20 cellular contexts compared by ENCODE assay signal in genomic region chr7:155857141-155857540, GRCh38. TPM values are rescaled to one million over a fixed set of nuclear protein-coding genes. Genes with fewer than 3 reads are reported as not detected.
DNase-seq lines count a peak whose midpoint lies in the region; ATAC-seq, FAIRE-seq and TF ChIP-seq lines count a peak whose summit lies in the region.
"Had no signal": no experiment of that assay in that cellular context is flagged by ENCODE, and none has a peak within 500 bp of the region (broad histone marks: within the 10 kb centered on the region; RNA-seq: fewer than 3 reads in every experiment).

No MANE protein-coding gene starts in this region.

- no peak for TF ChIP-seq POLR2A in A549 (IDR thresholded peaks at IDR 0.05; ENCODE audit: low read length)
- TF ChIP-seq POLR2A in sigmoid colon (IDR thresholded peaks at IDR 0.05) = no peak

- H3K4me2 ChIP-seq in A549 = no peak overlapping the region
- H3K4me2 ChIP-seq: BLaER1 had no signal

- peak; percentile 26 for DNase-seq in activated CD8-positive, alpha-beta memory T cell treated with anti-CD3 and anti-CD28 coated beads, Interleukin-2, amount 10 ng/mL, durations not matched to agents 7 days and 5 days
- no peak for DNase-seq in activated CD8-positive, alpha-beta memory T cell treated with anti-CD3 and anti-CD28 coated beads for 24 hours
- DNase-seq in A549 (ENCODE audit: low read depth in 1 of 2, low spot score in 1 of 2) (no peak), islet precursor cell (peak; percentile 19), sigmoid colon (peak; percentile 20), SKM-1 (lab: John Stamatoyannopoulos, UW; ENCODE audit: unreplicated experiment) (no peak), T1000 (lab: John Stamatoyannopoulos, UW) (no peak)
- DNase-seq in activated T-helper 2 cell treated with anti-CD3 and anti-CD28 coated beads, Interferon-gamma antibody, Interleukin-2, Interleukin-4, amounts not matched to agents 10 μg/mL and 5 μg/mL and 100 μg/mL, durations not matched to agents 14 hours and 24 hours and 36 hours (ENCODE audit: low spot score) = no peak
- DNase-seq: AML-193; Caco-2; CD8-positive, alpha-beta memory T cell; DND-41; GDM1; HCEC 1CT; HFFc6 had no signal

- peak overlapping the region; percentile 52 to 87; a peak in 5 of 6 replicates for H3K27ac ChIP-seq in A549
- no peak overlapping the region for H3K27ac ChIP-seq in sigmoid colon
- H3K27ac ChIP-seq: 22Rv1, BLaER1 had no signal

- TF ChIP-seq EP300 in A549 (IDR thresholded peaks at IDR 0.05) (no peak), sigmoid colon (IDR thresholded peaks at IDR 0.05) (no peak)

- peaks cover 0 to 20% (median 0%) of the 10 kb centered on the region in 3 donors for H3K27me3 ChIP-seq in sigmoid colon
- H3K27me3 ChIP-seq: BLaER1 had no signal

- WGBS in A549 (ENCODE audit: missing lambda C conversion rate) = 88% methylated on average over 3 of the region's 3 CpGs
- WGBS in sigmoid colon, 2 donors = 92 to 94% methylated on average over 3 of the region's 3 CpGs

- no peaks in the 10 kb centered on the region for H3K36me3 Mint-ChIP-seq in activated CD8-positive, alpha-beta memory T cell treated with anti-CD3 and anti-CD28 coated beads, Interleukin-2, amount 10 ng/mL, durations not matched to agents 7 days and 5 days
- no peaks in the 10 kb centered on the region for H3K36me3 Mint-ChIP-seq in activated T-helper 2 cell treated with anti-CD3 and anti-CD28 coated beads, Interferon-gamma antibody, Interleukin-2, Interleukin-4, amounts not matched to agents 10 μg/mL and 5 μg/mL and 100 μg/mL, durations not matched to agents 14 hours and 24 hours and 36 hours (ENCODE audit: low read depth)
- H3K36me3 Mint-ChIP-seq: CD8-positive, alpha-beta memory T cell had no signal

- H3K9me3 ChIP-seq in A549 = 0 out of 3 replicates have a peak, but pooled peaks cover 6% of the 10 kb centered on the region
- H3K9me3 ChIP-seq in sigmoid colon = no peaks in the 10 kb centered on the region
- H3K9me3 ChIP-seq: BLaER1, Caco-2 had no signal

- ATAC-seq in activated CD8-positive, alpha-beta memory T cell treated with anti-CD3 and anti-CD28 coated beads, Interleukin-2, amount 10 ng/mL, durations not matched to agents 7 days and 5 days = no peak
- no peak for ATAC-seq in A549

- no peak overlapping the region for H3K4me3 Mint-ChIP-seq in activated CD8-positive, alpha-beta memory T cell treated with anti-CD3 and anti-CD28 coated beads, Interleukin-2, amount 10 ng/mL, durations not matched to agents 7 days and 5 days
- no peak overlapping the region for H3K4me3 Mint-ChIP-seq in activated T-helper 2 cell treated with anti-CD3 and anti-CD28 coated beads, Interferon-gamma antibody, Interleukin-2, Interleukin-4, amounts not matched to agents 10 μg/mL and 5 μg/mL and 100 μg/mL, durations not matched to agents 14 hours and 24 hours and 36 hours (ENCODE audit: low read depth)
- H3K4me3 Mint-ChIP-seq: CD8-positive, alpha-beta memory T cell; HFFc6 had no signal

- no peak for TF ChIP-seq RAD21 in A549 (conservative IDR thresholded peaks at IDR 0.05 in 1 of 2, IDR thresholded peaks at IDR 0.05 in 1 of 2)

- H3K27me3 Mint-ChIP-seq in activated CD8-positive, alpha-beta memory T cell treated with anti-CD3 and anti-CD28 coated beads, Interleukin-2, amount 10 ng/mL, durations not matched to agents 7 days and 5 days = no peaks in the 10 kb centered on the region
- peaks cover 2% of the 10 kb centered on the region for H3K27me3 Mint-ChIP-seq in activated T-helper 2 cell treated with anti-CD3 and anti-CD28 coated beads, Interferon-gamma antibody, Interleukin-2, Interleukin-4, amounts not matched to agents 10 μg/mL and 5 μg/mL and 100 μg/mL, durations not matched to agents 14 hours and 24 hours and 36 hours (ENCODE audit: low read depth)

- TF ChIP-seq CTCF in A549 (IDR thresholded peaks at IDR 0.05) = no peak
- no peak for TF ChIP-seq CTCF in sigmoid colon (IDR thresholded peaks at IDR 0.05)

- H3K36me3 ChIP-seq in sigmoid colon = no peaks in the 10 kb centered on the region
- H3K36me3 ChIP-seq: BLaER1 had no signal

- no peak overlapping the region for H3K4me3 ChIP-seq in A549
- no peak overlapping the region for H3K4me3 ChIP-seq in sigmoid colon
- H3K4me3 ChIP-seq: BLaER1 had no signal

- intact Hi-C loops in sigmoid colon (cut with DNase I) = no loop called here
- intact Hi-C loops in activated T-helper 2 cell treated with anti-CD3 and anti-CD28 coated beads, Interferon-gamma antibody, Interleukin-2, Interleukin-4, amounts not matched to agents 10 μg/mL and 5 μg/mL and 100 μg/mL, durations not matched to agents 14 hours and 24 hours and 36 hours (cut with micrococcal nuclease) = no loop called here

- no peak overlapping the region for H3K27ac Mint-ChIP-seq in activated CD8-positive, alpha-beta memory T cell treated with anti-CD3 and anti-CD28 coated beads, Interleukin-2, amount 10 ng/mL, durations not matched to agents 7 days and 5 days
- no peak overlapping the region for H3K27ac Mint-ChIP-seq in activated T-helper 2 cell treated with anti-CD3 and anti-CD28 coated beads, Interferon-gamma antibody, Interleukin-2, Interleukin-4, amounts not matched to agents 10 μg/mL and 5 μg/mL and 100 μg/mL, durations not matched to agents 14 hours and 24 hours and 36 hours
- H3K27ac Mint-ChIP-seq: CD8-positive, alpha-beta memory T cell; HFFc6 had no signal

- POLR2A ChIA-PET in A549 (lab: Yijun Ruan, JAX) = no interaction called here

- CTCF ChIA-PET in activated CD8-positive, alpha-beta memory T cell treated with anti-CD3 and anti-CD28 coated beads, Interleukin-2, amount 10 ng/mL, durations not matched to agents 7 days and 5 days (lab: Charles Lee) = no interaction called here
- CTCF ChIA-PET in A549 (lab: Yijun Ruan, JAX) = interaction anchor here (1.0 kb wide), 1 partner anchor 14 kb away, joined by 3 read pairs; no protein-coding TSS in a partner anchor

- H3K9me3 Mint-ChIP-seq in activated CD8-positive, alpha-beta memory T cell treated with anti-CD3 and anti-CD28 coated beads, Interleukin-2, amount 10 ng/mL, durations not matched to agents 7 days and 5 days (ENCODE audit: low read depth) = no peaks in the 10 kb centered on the region
- no peaks in the 10 kb centered on the region for H3K9me3 Mint-ChIP-seq in activated T-helper 2 cell treated with anti-CD3 and anti-CD28 coated beads, Interferon-gamma antibody, Interleukin-2, Interleukin-4, amounts not matched to agents 10 μg/mL and 5 μg/mL and 100 μg/mL, durations not matched to agents 14 hours and 24 hours and 36 hours

- H3K4me1 ChIP-seq in A549 (peaks cover 50% of the 10 kb centered on the region), sigmoid colon (no peaks in the 10 kb centered on the region)
- H3K4me1 ChIP-seq: BLaER1, Caco-2 had no signal

- H3K4me1 Mint-ChIP-seq in activated CD8-positive, alpha-beta memory T cell treated with anti-CD3 and anti-CD28 coated beads, Interleukin-2, amount 10 ng/mL, durations not matched to agents 7 days and 5 days = no peaks in the 10 kb centered on the region
- H3K4me1 Mint-ChIP-seq in activated T-helper 2 cell treated with anti-CD3 and anti-CD28 coated beads, Interferon-gamma antibody, Interleukin-2, Interleukin-4, amounts not matched to agents 10 μg/mL and 5 μg/mL and 100 μg/mL, durations not matched to agents 14 hours and 24 hours and 36 hours (ENCODE audit: low read depth) = no peaks in the 10 kb centered on the region
- H3K4me1 Mint-ChIP-seq: CD8-positive, alpha-beta memory T cell had no signal

- no peak for FAIRE-seq in A549 (lab: Jason Lieb, UNC)
- FAIRE-seq: GM12892, HTR-8/SVneo had no signal

TF ChIP-seq in A549, 52 proteins besides CTCF, POLR2A, EP300 and RAD21:
- TF ChIP-seq NFE2L2 (conservative IDR thresholded peaks at IDR 0.05; ENCODE audit: low read length) = no peak
- TF ChIP-seq MAFK (IDR thresholded peaks at IDR 0.05; ENCODE audit: partially characterized antibody) = no peak

RNA-seq across cellular contexts. Expression of gene SHH, which starts 44.9 kb away (rescaled TPM):
- total RNA-seq in activated CD8-positive, alpha-beta memory T cell treated with anti-CD3 and anti-CD28 coated beads, Interleukin-2, amount 10 ng/mL, durations not matched to agents 7 days and 5 days = not detected
- 0.78 and 0.84 TPM in 2 replicates for polyA plus RNA-seq in A549 (2011; rRNA removed)
- polyA plus RNA-seq in A549 (2012; cell fraction: cytosol; rRNA removed) = 0.41 and 0.52 TPM in 2 replicates
- 0.49 and 0.78 TPM in 2 replicates for polyA plus RNA-seq in A549 (2012; cell fraction: nucleus; rRNA removed)
- 0.79 to 1.2 TPM (median 1.2 TPM) in 3 replicates for polyA plus RNA-seq in A549 (2017; fragmentation: RNase III; extraction: RNeasy Plus Mini Kit Qiagen cat#74134 plus additional on column Dnase treatment)
- polyA minus RNA-seq in A549 (2011; rRNA and poly(A)+ RNA removed) = 0.50 and 1.6 TPM in 2 replicates
- not detected for total RNA-seq in sigmoid colon
- 1 to 10 TPM in 1 of 3 donors, under 1 TPM in 2; 0.46 to 1.8 (median 0.60) TPM for polyA plus RNA-seq in sigmoid colon
- total RNA-seq in activated T-helper 2 cell treated with anti-CD3 and anti-CD28 coated beads, Interferon-gamma antibody, Interleukin-2, Interleukin-4, amounts not matched to agents 10 μg/mL and 5 μg/mL and 100 μg/mL, durations not matched to agents 14 hours and 24 hours and 36 hours = 0.07 and 0.14 TPM in 2 replicates
- total RNA-seq: CD8-positive, alpha-beta memory T cell; H4; HFFc6 had no signal
- polyA plus RNA-seq: CD8-positive, alpha-beta memory T cell had no signal

Comparison
In these comparisons a context has a peak if more than half of its experiments do, and no peak if none do; other contexts are left out.
1. DNase-seq: peak in activated CD8-positive, alpha-beta memory T cell treated with anti-CD3 and anti-CD28 coated beads, Interleukin-2, amount 10 ng/mL, durations not matched to agents 7 days and 5 days (single experiment), islet precursor cell (single experiment) and sigmoid colon (single experiment); none in activated CD8-positive, alpha-beta memory T cell treated with anti-CD3 and anti-CD28 coated beads for 24 hours (single experiment), A549 (0 of 2), activated T-helper 2 cell treated with anti-CD3 and anti-CD28 coated beads, Interferon-gamma antibody, Interleukin-2, Interleukin-4, amounts not matched to agents 10 μg/mL and 5 μg/mL and 100 μg/mL, durations not matched to agents 14 hours and 24 hours and 36 hours (single experiment), SKM-1 (single experiment) and T1000 (single experiment).
2. H3K27ac ChIP-seq: peak in A549 (2 of 2); none in sigmoid colon (0 of 4).